In genomic region chr15:40104865-40105516, GRCh38 we compare ENCODE assay signal across 1 cellular context.
TF ChIP-seq lines count a peak whose summit lies in the region.

No MANE protein-coding gene starts in this region.

TF ChIP-seq in K562, 482 proteins besides CTCF, POLR2A, EP300 and RAD21 (continued from another document):
- TF ChIP-seq E2F1 (CRISPR knock-in tag; IDR thresholded peaks at IDR 0.05) (peak; percentile 47; the same call in 1 of the 2 replicates), ILK (tag; IDR thresholded peaks at IDR 0.05; ENCODE audit: borderline replicate concordance, low read depth) (no peak), ARID3B (CRISPR knock-in tag; IDR thresholded peaks at IDR 0.05; ENCODE audit: borderline replicate concordance) (no peak)
